ENCODE assay signal across 29 cellular contexts in genomic region chr5:145166173-145166572, GRCh38.
"Had no signal": no experiment of that assay in that cellular context is flagged by ENCODE, and none has a peak within 500 bp of the region (broad histone marks: within the 10 kb centered on the region; RNA-seq: fewer than 3 reads in every experiment).

No MANE protein-coding gene starts in this region.

- H3K4me3 Mint-ChIP-seq: natural killer cell; nephron; neural crest cell; stimulated activated effector memory CD8-positive, alpha-beta T cell treated with anti-CD3 and anti-CD28 coated beads, Interleukin-12 subunit alpha, Interleukin-12 subunit beta, amount 100 ng/mL, for 72 hours; stimulated activated naive B cell treated with anti-CD40 and anti-IgM and Interleukin-4, amounts not matched to agents 10 μg/mL and 1 μg/mL and 100 μg/mL, for 72 hours; stimulated activated naive CD8-positive, alpha-beta T cell treated with anti-CD3 and anti-CD28 coated beads, Interleukin-15, Interleukin-2, amounts not matched to agents 100 ng/mL and 50 ng/mL, for 24 hours had no signal

- H3K36me3 Mint-ChIP-seq: natural killer cell; stimulated activated effector memory CD8-positive, alpha-beta T cell treated with anti-CD3 and anti-CD28 coated beads, Interleukin-12 subunit alpha, Interleukin-12 subunit beta, amount 100 ng/mL, for 72 hours; stimulated activated naive B cell treated with anti-CD40 and anti-IgM and Interleukin-4, amounts not matched to agents 10 μg/mL and 1 μg/mL and 100 μg/mL, for 72 hours had no signal

- DNase-seq: natural killer cell; nucleus accumbens; ovary; posterior cingulate gyrus; psoas muscle; right cardiac atrium; right lobe of liver; sigmoid colon; small intestine; stimulated activated CD4-positive, alpha-beta T cell treated with anti-CD3 and anti-CD28 coated beads, Interleukin-15, amount 100 ng/mL, for 24 hours; stimulated activated CD4-positive, alpha-beta T cell treated with anti-CD3 and anti-CD28 coated beads, Interleukin-2, amount 100 ng/mL, for 24 hours; stimulated activated CD4-positive, alpha-beta T cell treated with anti-CD3 and anti-CD28 coated beads, Interleukin-2, amount 100 ng/mL, for 48 hours; stimulated activated CD4-positive, alpha-beta T cell treated with anti-CD3 and anti-CD28 coated beads, Interleukin-4, amount 100 ng/mL, for 24 hours; stimulated activated naive B cell treated with anti-CD40 and anti-IgM and Interleukin-4, amounts not matched to agents 10 μg/mL and 1 μg/mL and 100 μg/mL, for 72 hours; stimulated activated naive CD4-positive, alpha-beta T cell treated with Interleukin-2 at 50 U/mL for 16 hours; stomach; thyroid gland; trophoblast cell; upper lobe of left lung had no signal

- H3K27ac ChIP-seq: neutrophil, ovary, parathyroid adenoma, psoas muscle, right lobe of liver, sigmoid colon, stomach, thoracic aorta, thyroid gland, tibial nerve, upper lobe of left lung, vagina had no signal

- H3K36me3 ChIP-seq: neutrophil, ovary, right lobe of liver, sigmoid colon, stomach, thoracic aorta, thyroid gland, tibial nerve, upper lobe of left lung, vagina had no signal

- H3K27ac Mint-ChIP-seq: natural killer cell; nephron; progenitor cell of endocrine pancreas; stimulated activated effector memory CD8-positive, alpha-beta T cell treated with anti-CD3 and anti-CD28 coated beads, Interleukin-12 subunit alpha, Interleukin-12 subunit beta, amount 100 ng/mL, for 72 hours; stimulated activated naive B cell treated with anti-CD40 and anti-IgM and Interleukin-4, amounts not matched to agents 10 μg/mL and 1 μg/mL and 100 μg/mL, for 72 hours; stimulated activated naive CD8-positive, alpha-beta T cell treated with anti-CD3 and anti-CD28 coated beads, Interleukin-15, Interleukin-2, amounts not matched to agents 100 ng/mL and 50 ng/mL, for 24 hours had no signal

- H3K27me3 Mint-ChIP-seq: stimulated activated naive B cell treated with anti-CD40 and anti-IgM and Interleukin-4, amounts not matched to agents 10 μg/mL and 1 μg/mL and 100 μg/mL, for 72 hours; stimulated activated naive CD8-positive, alpha-beta T cell treated with anti-CD3 and anti-CD28 coated beads, Interleukin-15, Interleukin-2, amounts not matched to agents 100 ng/mL and 50 ng/mL, for 24 hours had no signal

- H2AFZ ChIP-seq: parathyroid adenoma had no signal

- H3K27me3 ChIP-seq: neutrophil, ovary, right lobe of liver, sigmoid colon, stomach, thyroid gland, tibial nerve, upper lobe of left lung, vagina had no signal

- H3K4me3 ChIP-seq: ovary, psoas muscle, right lobe of liver, sigmoid colon, stomach, thoracic aorta, thyroid gland, tibial nerve, upper lobe of left lung, vagina had no signal

- H3K79me2 ChIP-seq: parathyroid adenoma had no signal

- H3K9me3 ChIP-seq: ovary, psoas muscle, right lobe of liver, sigmoid colon, stomach, thoracic aorta, thyroid gland, tibial nerve, upper lobe of left lung, vagina had no signal

- H3K4me1 Mint-ChIP-seq: natural killer cell; stimulated activated effector memory CD8-positive, alpha-beta T cell treated with anti-CD3 and anti-CD28 coated beads, Interleukin-12 subunit alpha, Interleukin-12 subunit beta, amount 100 ng/mL, for 72 hours; stimulated activated naive B cell treated with anti-CD40 and anti-IgM and Interleukin-4, amounts not matched to agents 10 μg/mL and 1 μg/mL and 100 μg/mL, for 72 hours had no signal

- H3K9me3 Mint-ChIP-seq: nephron had no signal

- H3K9ac ChIP-seq: parathyroid adenoma had no signal
